ENCODE assay signal across 12 cellular contexts in the genomic region with DNA sequence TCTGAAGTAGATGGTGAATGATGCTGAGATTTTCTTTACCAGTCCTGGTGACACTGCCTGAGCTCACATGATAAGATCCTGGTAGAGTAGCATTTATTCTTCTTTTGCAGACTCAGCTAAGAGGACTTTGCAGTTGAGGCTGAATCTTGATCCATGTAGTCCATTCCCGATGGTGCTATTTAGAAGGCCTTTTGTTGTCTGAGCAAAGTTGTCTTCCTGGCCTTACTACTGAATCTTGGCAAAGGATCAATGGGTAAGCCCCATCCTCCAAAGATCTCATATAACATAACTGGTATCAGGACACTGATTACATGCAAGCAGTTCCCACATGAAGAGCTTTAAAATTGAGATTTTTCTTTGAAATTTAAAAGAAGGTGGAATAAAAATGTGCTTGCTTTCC.
A peak's percentile ranks its signal among the peaks of the same experiment; 100 is the strongest.
DNase-seq lines count a peak whose midpoint lies in the region; ATAC-seq and TF ChIP-seq lines count a peak whose summit lies in the region.
"Had no signal": no experiment of that assay in that cellular context is flagged by ENCODE, and none has a peak within 500 bp of the region (broad histone marks: within the 10 kb centered on the region; RNA-seq: fewer than 3 reads in every experiment).

No MANE protein-coding gene starts in this region.

- no peak overlapping the region for H4K12ac ChIP-seq in trophoblast cell (ENCODE audit: low read depth, low read length)

- H3K36me3 ChIP-seq in heart right ventricle, result no peaks in the 10 kb centered on the region
- peaks cover 0 to 5% of the 10 kb centered on the region in 2 experiments for H3K36me3 ChIP-seq in trophoblast cell (ENCODE audit: control insufficient read depth in 1 of 2, insufficient read depth in 2 of 2, low read length in 2 of 2)
- no peaks in the 10 kb centered on the region for H3K36me3 ChIP-seq in thyroid gland

- H2AFZ ChIP-seq in trophoblast cell (ENCODE audit: insufficient read depth, low read length, poor library complexity), result no peak overlapping the region

- H3K4me2 ChIP-seq in trophoblast cell (ENCODE audit: low read length), result peak overlapping the region; percentile 54

- H3K23ac ChIP-seq in trophoblast cell (ENCODE audit: low read length), result no peak overlapping the region

- H3K79me1 ChIP-seq in trophoblast cell (ENCODE audit: low read length), result peaks cover 34% of the 10 kb centered on the region

- H3K27me3 ChIP-seq in right cardiac atrium (ENCODE audit: control insufficient read depth, insufficient read depth), result no peaks in the 10 kb centered on the region
- no peaks in the 10 kb centered on the region for H3K27me3 ChIP-seq in heart right ventricle
- no peaks in the 10 kb centered on the region for H3K27me3 ChIP-seq in dorsolateral prefrontal cortex
- H3K27me3 ChIP-seq in trophoblast cell (ENCODE audit: insufficient read depth, low read length), result no peaks in the 10 kb centered on the region
- H3K27me3 ChIP-seq in thyroid gland, result no peaks in the 10 kb centered on the region
- H3K27me3 ChIP-seq: foreskin keratinocyte had no signal

- peaks cover 3% of the 10 kb centered on the region for H3K4me1 ChIP-seq in right cardiac atrium (ENCODE audit: control insufficient read depth, insufficient read depth, low read length)
- peaks cover 0 to 36% (median 20%) of the 10 kb centered on the region in 9 donors for H3K4me1 ChIP-seq in heart right ventricle
- H3K4me1 ChIP-seq in trophoblast cell (ENCODE audit: control insufficient read depth in 1 of 2, insufficient read depth in 2 of 2, low read length in 2 of 2), result peaks cover 7 to 15% of the 10 kb centered on the region in 2 experiments
- H3K4me1 ChIP-seq in thyroid gland, result peaks cover 9 to 14% of the 10 kb centered on the region in 2 donors
- H3K4me1 ChIP-seq: foreskin keratinocyte had no signal

- H3K9me3 ChIP-seq in right cardiac atrium (ENCODE audit: control insufficient read depth, low read length) (no peaks in the 10 kb centered on the region), heart right ventricle (peaks cover 0 to 9% (median 0%) of the 10 kb centered on the region in 11 donors), trophoblast cell (ENCODE audit: insufficient read depth, low read depth, low read length) (no peaks in the 10 kb centered on the region), thyroid gland (no peaks in the 10 kb centered on the region)

- peak overlapping the region; percentile 78 for H4K91ac ChIP-seq in trophoblast cell (ENCODE audit: low read depth, low read length)

- intact Hi-C loops in right cardiac atrium (cut with DNase I), result no loop called here
- intact Hi-C loops in heart right ventricle (cut with DNase I), result loop anchor here in 1 of 10 donors (2.0 kb wide), 1 partner anchor 32 kb away; no protein-coding TSS in a partner anchor
- intact Hi-C loops in dorsolateral prefrontal cortex (cut with DNase I), result no loop called here
- intact Hi-C loops in thyroid gland (cut with DNase I), result no loop called here

- TF ChIP-seq CTCF in heart right ventricle (IDR thresholded peaks at IDR 0.05), result no peak
- TF ChIP-seq CTCF in dorsolateral prefrontal cortex (IDR thresholded peaks at IDR 0.05 in 54 of 56, conservative IDR thresholded peaks at IDR 0.05 in 2 of 56; ENCODE audit: low read depth in 1 of 56, partially characterized antibody in 56 of 56), result no peak
- no peak for TF ChIP-seq CTCF in thyroid gland (IDR thresholded peaks at IDR 0.05)

- DNase-seq in right cardiac atrium (no peak), heart right ventricle (no peak), dorsolateral prefrontal cortex (no peak), trophoblast cell (no peak), thyroid gland (no peak), inferior parietal cortex (ENCODE audit: extremely low spot score) (no peak)
- no peak for DNase-seq in stimulated activated CD4-positive, alpha-beta T cell treated with anti-CD3 and anti-CD28 coated beads, Interleukin-2, amount 100 ng/mL, for 24 hours
- DNase-seq: activated CD4-positive, CD25-positive, alpha-beta regulatory T cell treated with anti-CD3 and anti-CD28 coated beads, Interleukin-2, amount 50 U/mL, for 72 hours; DMS53; naive thymus-derived CD4-positive, alpha-beta T cell had no signal

- no peak overlapping the region for H3K9ac ChIP-seq in trophoblast cell (ENCODE audit: low read length)

- peak overlapping the region; percentile 87 for H3K4ac ChIP-seq in trophoblast cell (ENCODE audit: low read depth, low read length)

- TF ChIP-seq POLR2A in thyroid gland (IDR thresholded peaks at IDR 0.05) (no peak), GM18505 (IDR thresholded peaks at IDR 0.05; ENCODE audit: borderline replicate concordance, extremely low read depth, insufficient read depth, insufficient read length) (no peak)

- H3K18ac ChIP-seq in trophoblast cell (ENCODE audit: low read length), result no peak overlapping the region

- 27% methylated on average over 1 of the region's 1 CpG for WGBS in right cardiac atrium
- 47 to 56% methylated on average over 1 of the region's 1 CpG for WGBS in heart right ventricle, 2 donors
- no CpG with 5 or more reads among the region's 1 CpG for WGBS in trophoblast cell (ENCODE audit: extremely low coverage, insufficient coverage, insufficient read length)
- WGBS in thyroid gland, 2 donors, result 50 to 80% methylated on average over 1 of the region's 1 CpG

- H4K8ac ChIP-seq in trophoblast cell (ENCODE audit: low read depth, low read length), result peak overlapping the region; percentile 15

- peak overlapping the region; percentile 85 for H2BK12ac ChIP-seq in trophoblast cell (ENCODE audit: low read length)

- peak overlapping the region; percentile 87 for H2AK5ac ChIP-seq in trophoblast cell (ENCODE audit: low read length)

- ATAC-seq in right cardiac atrium (no peak), heart right ventricle (no peak), GM18505 (IDR thresholded peaks at IDR 0.05; ENCODE audit: unreplicated experiment) (no peak)
- ATAC-seq: naive thymus-derived CD4-positive, alpha-beta T cell had no signal

- H3K4me3 ChIP-seq in right cardiac atrium (ENCODE audit: low read length) (no peak overlapping the region), heart right ventricle (peak overlapping the region in 1 of 10 donors; percentile 1), dorsolateral prefrontal cortex (peak overlapping the region in 9 of 59 donors; percentile 2 to 33 (median 11)), trophoblast cell (ENCODE audit: low read depth, low read length) (no peak overlapping the region), thyroid gland (replicated peaks in 1 of 3) (no peak overlapping the region)

- H2BK5ac ChIP-seq in trophoblast cell (ENCODE audit: low read depth, low read length, poor library complexity), result peak overlapping the region; percentile 66

- peak overlapping the region; percentile 13 for H3K27ac ChIP-seq in right cardiac atrium (ENCODE audit: low read length)
- H3K27ac ChIP-seq in heart right ventricle, result peak overlapping the region in 5 of 10 donors; percentile 52 to 58 (median 53)
- H3K27ac ChIP-seq in dorsolateral prefrontal cortex, result peak overlapping the region in 41 of 59 donors; percentile 0 to 78 (median 51)
- peak overlapping the region; percentile 99 for H3K27ac ChIP-seq in trophoblast cell (ENCODE audit: low read depth, low read length)
- H3K27ac ChIP-seq in thyroid gland, result no peak overlapping the region
- H3K27ac ChIP-seq: foreskin keratinocyte had no signal

- H3K14ac ChIP-seq in trophoblast cell (ENCODE audit: low read length), result peak overlapping the region; percentile 30

- peak overlapping the region; percentile 71 for H2BK120ac ChIP-seq in trophoblast cell (ENCODE audit: insufficient read depth, low read length, poor library complexity)

- no peaks in the 10 kb centered on the region for H3K79me2 ChIP-seq in trophoblast cell (ENCODE audit: control insufficient read depth, insufficient read depth, low read length, poor library complexity)

Comparison
In these comparisons a context has a peak if more than half of its experiments do, and no peak if none do; other contexts are left out.
1. H3K27ac ChIP-seq: peak in right cardiac atrium (single experiment), dorsolateral prefrontal cortex (41 of 59) and trophoblast cell (single experiment); none in thyroid gland (0 of 3).